In the genomic region with DNA sequence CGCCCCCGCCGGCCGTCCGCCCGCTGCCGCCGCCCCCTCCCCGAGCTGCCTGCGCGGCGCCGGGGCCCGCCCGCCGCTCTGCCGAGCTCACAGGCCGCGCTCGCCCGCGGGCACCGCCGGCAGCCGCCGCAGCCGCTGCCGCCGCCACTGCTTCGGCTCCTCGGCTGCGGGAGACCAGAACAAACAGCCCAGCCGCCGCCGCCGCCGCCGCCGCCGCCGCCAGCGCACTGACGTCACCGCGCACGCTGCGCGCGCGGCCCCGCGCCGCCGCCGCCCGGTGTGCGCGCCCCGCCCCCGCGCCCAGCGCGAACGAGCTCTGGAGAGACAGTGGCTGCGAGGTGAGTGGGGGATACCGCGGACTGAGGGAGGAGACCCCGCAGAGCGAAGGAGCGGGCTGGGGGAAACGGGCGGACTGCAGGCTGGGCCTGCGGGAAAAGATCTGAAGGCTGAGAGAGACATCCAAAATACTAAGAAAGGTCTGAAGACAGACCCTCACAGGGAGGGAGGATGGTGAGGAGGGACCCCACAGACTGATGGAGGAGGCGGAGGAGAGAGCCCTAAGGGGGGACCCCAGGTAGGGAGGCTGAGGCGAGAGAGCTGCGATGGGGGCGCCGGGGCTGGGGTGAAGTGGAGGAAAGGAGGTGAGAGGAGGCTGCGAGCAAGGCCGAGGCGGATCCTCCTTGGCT, we compare ENCODE assay signal across 1 cellular context.
A peak's percentile ranks its signal among the peaks of the same experiment; 100 is the strongest.
TF ChIP-seq lines count a peak whose summit lies in the region.

A gene (minus strand): TSS at position 229 of the 686 bp plus-strand sequence. CDS start 59,440 bp downstream, outside the sequence.

TF ChIP-seq in HepG2, 621 proteins besides CTCF, POLR2A, EP300 and RAD21 (continued from another document and continues in another):
- TF ChIP-seq, protein P1, sequence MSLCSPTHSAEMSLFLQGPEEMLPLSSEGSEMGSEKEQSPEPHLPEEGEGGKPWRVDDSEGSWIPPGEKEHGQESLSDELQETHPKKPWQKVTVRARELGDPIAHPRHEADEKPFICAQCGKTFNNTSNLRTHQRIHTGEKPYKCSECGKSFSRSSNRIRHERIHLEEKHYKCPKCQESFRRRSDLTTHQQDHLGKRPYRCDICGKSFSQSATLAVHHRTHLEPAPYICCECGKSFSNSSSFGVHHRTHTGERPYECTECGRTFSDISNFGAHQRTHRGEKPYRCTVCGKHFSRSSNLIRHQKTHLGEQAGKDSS (CRISPR knock-in tag; IDR thresholded peaks at IDR 0.05; ENCODE audit: borderline replicate concordance, low read depth), result no peak
- TF ChIP-seq ZNF782 (CRISPR knock-in tag; IDR thresholded peaks at IDR 0.05; ENCODE audit: borderline replicate concordance) (no peak), SMYD3 (CRISPR knock-in tag; IDR thresholded peaks at IDR 0.05) (no peak), ZNF737 (CRISPR knock-in tag; IDR thresholded peaks at IDR 0.05; ENCODE audit: borderline replicate concordance) (no peak), SALL2 (CRISPR knock-in tag; IDR thresholded peaks at IDR 0.05) (0 out of 2 replicates have a peak, but pooled peaks have one; percentile 15), ZSCAN20 (CRISPR knock-in tag; IDR thresholded peaks at IDR 0.05; ENCODE audit: borderline replicate concordance) (no peak), ARNT2 (CRISPR knock-in tag; IDR thresholded peaks at IDR 0.05; ENCODE audit: low read depth) (0 out of 2 replicates have a peak, but pooled peaks have one; percentile 23), SOX5 (CRISPR knock-in tag; IDR thresholded peaks at IDR 0.05; ENCODE audit: borderline replicate concordance) (no peak), YEATS4 (CRISPR knock-in tag; IDR thresholded peaks at IDR 0.05; ENCODE audit: borderline replicate concordance) (0 out of 2 replicates have a peak, but pooled peaks have one; percentile 10), THYN1 (CRISPR knock-in tag; IDR thresholded peaks at IDR 0.05; ENCODE audit: borderline replicate concordance, low read depth) (no peak), GTF2F1 (IDR thresholded peaks at IDR 0.05; ENCODE audit: low read length) (no peak), ZBTB7B (CRISPR knock-in tag; IDR thresholded peaks at IDR 0.05) (no peak), MBNL3 (CRISPR knock-in tag; conservative IDR thresholded peaks at IDR 0.05) (no peak), DR1 (CRISPR knock-in tag; IDR thresholded peaks at IDR 0.05) (no peak), PAX8 (CRISPR knock-in tag; IDR thresholded peaks at IDR 0.05; ENCODE audit: borderline replicate concordance) (no peak), ZNF124 (CRISPR knock-in tag; IDR thresholded peaks at IDR 0.05) (no peak), ZSCAN29 (CRISPR knock-in tag; conservative IDR thresholded peaks at IDR 0.05) (no peak), IRF2 (CRISPR knock-in tag; IDR thresholded peaks at IDR 0.05) (0 out of 2 replicates have a peak, but pooled peaks have one; percentile 17), SNRNP70 (IDR thresholded peaks at IDR 0.05; ENCODE audit: low read depth, low read length) (no peak), MEIS2 (CRISPR knock-in tag; IDR thresholded peaks at IDR 0.05) (peak; percentile 3; the same call in 1 of the 2 replicates), ZNF556 (CRISPR knock-in tag; IDR thresholded peaks at IDR 0.05; ENCODE audit: borderline replicate concordance) (no peak)
- TF ChIP-seq, protein P2, sequence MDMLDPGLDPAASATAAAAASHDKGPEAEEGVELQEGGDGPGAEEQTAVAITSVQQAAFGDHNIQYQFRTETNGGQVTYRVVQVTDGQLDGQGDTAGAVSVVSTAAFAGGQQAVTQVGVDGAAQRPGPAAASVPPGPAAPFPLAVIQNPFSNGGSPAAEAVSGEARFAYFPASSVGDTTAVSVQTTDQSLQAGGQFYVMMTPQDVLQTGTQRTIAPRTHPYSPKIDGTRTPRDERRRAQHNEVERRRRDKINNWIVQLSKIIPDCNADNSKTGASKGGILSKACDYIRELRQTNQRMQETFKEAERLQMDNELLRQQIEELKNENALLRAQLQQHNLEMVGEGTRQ (IDR thresholded peaks at IDR 0.05; ENCODE audit: low read depth, low read length), result no peak
- TF ChIP-seq, protein P2 (CRISPR knock-in tag; IDR thresholded peaks at IDR 0.05; ENCODE audit: borderline replicate concordance), result no peak
- TF ChIP-seq, protein P3, sequence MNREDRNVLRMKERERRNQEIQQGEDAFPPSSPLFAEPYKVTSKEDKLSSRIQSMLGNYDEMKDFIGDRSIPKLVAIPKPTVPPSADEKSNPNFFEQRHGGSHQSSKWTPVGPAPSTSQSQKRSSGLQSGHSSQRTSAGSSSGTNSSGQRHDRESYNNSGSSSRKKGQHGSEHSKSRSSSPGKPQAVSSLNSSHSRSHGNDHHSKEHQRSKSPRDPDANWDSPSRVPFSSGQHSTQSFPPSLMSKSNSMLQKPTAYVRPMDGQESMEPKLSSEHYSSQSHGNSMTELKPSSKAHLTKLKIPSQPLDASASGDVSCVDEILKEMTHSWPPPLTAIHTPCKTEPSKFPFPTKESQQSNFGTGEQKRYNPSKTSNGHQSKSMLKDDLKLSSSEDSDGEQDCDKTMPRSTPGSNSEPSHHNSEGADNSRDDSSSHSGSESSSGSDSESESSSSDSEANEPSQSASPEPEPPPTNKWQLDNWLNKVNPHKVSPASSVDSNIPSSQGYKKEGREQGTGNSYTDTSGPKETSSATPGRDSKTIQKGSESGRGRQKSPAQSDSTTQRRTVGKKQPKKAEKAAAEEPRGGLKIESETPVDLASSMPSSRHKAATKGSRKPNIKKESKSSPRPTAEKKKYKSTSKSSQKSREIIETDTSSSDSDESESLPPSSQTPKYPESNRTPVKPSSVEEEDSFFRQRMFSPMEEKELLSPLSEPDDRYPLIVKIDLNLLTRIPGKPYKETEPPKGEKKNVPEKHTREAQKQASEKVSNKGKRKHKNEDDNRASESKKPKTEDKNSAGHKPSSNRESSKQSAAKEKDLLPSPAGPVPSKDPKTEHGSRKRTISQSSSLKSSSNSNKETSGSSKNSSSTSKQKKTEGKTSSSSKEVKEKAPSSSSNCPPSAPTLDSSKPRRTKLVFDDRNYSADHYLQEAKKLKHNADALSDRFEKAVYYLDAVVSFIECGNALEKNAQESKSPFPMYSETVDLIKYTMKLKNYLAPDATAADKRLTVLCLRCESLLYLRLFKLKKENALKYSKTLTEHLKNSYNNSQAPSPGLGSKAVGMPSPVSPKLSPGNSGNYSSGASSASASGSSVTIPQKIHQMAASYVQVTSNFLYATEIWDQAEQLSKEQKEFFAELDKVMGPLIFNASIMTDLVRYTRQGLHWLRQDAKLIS (CRISPR knock-in tag; IDR thresholded peaks at IDR 0.05), result no peak
- TF ChIP-seq, protein P4, sequence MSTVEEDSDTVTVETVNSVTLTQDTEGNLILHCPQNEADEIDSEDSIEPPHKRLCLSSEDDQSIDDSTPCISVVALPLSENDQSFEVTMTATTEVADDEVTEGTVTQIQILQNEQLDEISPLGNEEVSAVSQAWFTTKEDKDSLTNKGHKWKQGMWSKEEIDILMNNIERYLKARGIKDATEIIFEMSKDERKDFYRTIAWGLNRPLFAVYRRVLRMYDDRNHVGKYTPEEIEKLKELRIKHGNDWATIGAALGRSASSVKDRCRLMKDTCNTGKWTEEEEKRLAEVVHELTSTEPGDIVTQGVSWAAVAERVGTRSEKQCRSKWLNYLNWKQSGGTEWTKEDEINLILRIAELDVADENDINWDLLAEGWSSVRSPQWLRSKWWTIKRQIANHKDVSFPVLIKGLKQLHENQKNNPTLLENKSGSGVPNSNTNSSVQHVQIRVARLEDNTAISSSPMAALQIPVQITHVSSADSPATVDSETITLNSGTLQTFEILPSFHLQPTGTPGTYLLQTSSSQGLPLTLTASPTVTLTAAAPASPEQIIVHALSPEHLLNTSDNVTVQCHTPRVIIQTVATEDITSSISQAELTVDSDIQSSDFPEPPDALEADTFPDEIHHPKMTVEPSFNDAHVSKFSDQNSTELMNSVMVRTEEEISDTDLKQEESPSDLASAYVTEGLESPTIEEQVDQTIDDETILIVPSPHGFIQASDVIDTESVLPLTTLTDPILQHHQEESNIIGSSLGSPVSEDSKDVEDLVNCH (CRISPR knock-in tag; IDR thresholded peaks at IDR 0.05), result no peak
- TF ChIP-seq, protein P5, sequence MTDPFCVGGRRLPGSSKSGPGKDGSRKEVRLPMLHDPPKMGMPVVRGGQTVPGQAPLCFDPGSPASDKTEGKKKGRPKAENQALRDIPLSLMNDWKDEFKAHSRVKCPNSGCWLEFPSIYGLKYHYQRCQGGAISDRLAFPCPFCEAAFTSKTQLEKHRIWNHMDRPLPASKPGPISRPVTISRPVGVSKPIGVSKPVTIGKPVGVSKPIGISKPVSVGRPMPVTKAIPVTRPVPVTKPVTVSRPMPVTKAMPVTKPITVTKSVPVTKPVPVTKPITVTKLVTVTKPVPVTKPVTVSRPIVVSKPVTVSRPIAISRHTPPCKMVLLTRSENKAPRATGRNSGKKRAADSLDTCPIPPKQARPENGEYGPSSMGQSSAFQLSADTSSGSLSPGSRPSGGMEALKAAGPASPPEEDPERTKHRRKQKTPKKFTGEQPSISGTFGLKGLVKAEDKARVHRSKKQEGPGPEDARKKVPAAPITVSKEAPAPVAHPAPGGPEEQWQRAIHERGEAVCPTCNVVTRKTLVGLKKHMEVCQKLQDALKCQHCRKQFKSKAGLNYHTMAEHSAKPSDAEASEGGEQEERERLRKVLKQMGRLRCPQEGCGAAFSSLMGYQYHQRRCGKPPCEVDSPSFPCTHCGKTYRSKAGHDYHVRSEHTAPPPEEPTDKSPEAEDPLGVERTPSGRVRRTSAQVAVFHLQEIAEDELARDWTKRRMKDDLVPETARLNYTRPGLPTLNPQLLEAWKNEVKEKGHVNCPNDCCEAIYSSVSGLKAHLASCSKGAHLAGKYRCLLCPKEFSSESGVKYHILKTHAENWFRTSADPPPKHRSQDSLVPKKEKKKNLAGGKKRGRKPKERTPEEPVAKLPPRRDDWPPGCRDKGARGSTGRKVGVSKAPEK (CRISPR knock-in tag; IDR thresholded peaks at IDR 0.05; ENCODE audit: borderline replicate concordance), result no peak
- TF ChIP-seq, protein P6, sequence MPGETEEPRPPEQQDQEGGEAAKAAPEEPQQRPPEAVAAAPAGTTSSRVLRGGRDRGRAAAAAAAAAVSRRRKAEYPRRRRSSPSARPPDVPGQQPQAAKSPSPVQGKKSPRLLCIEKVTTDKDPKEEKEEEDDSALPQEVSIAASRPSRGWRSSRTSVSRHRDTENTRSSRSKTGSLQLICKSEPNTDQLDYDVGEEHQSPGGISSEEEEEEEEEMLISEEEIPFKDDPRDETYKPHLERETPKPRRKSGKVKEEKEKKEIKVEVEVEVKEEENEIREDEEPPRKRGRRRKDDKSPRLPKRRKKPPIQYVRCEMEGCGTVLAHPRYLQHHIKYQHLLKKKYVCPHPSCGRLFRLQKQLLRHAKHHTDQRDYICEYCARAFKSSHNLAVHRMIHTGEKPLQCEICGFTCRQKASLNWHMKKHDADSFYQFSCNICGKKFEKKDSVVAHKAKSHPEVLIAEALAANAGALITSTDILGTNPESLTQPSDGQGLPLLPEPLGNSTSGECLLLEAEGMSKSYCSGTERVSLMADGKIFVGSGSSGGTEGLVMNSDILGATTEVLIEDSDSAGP (CRISPR knock-in tag; IDR thresholded peaks at IDR 0.05; ENCODE audit: borderline replicate concordance), result peak; percentile 44; the same call in 1 of the 2 replicates
- TF ChIP-seq, protein P7, sequence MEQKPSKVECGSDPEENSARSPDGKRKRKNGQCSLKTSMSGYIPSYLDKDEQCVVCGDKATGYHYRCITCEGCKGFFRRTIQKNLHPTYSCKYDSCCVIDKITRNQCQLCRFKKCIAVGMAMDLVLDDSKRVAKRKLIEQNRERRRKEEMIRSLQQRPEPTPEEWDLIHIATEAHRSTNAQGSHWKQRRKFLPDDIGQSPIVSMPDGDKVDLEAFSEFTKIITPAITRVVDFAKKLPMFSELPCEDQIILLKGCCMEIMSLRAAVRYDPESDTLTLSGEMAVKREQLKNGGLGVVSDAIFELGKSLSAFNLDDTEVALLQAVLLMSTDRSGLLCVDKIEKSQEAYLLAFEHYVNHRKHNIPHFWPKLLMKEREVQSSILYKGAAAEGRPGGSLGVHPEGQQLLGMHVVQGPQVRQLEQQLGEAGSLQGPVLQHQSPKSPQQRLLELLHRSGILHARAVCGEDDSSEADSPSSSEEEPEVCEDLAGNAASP (CRISPR knock-in tag; IDR thresholded peaks at IDR 0.05; ENCODE audit: borderline replicate concordance), result no peak
